In the genomic region with DNA sequence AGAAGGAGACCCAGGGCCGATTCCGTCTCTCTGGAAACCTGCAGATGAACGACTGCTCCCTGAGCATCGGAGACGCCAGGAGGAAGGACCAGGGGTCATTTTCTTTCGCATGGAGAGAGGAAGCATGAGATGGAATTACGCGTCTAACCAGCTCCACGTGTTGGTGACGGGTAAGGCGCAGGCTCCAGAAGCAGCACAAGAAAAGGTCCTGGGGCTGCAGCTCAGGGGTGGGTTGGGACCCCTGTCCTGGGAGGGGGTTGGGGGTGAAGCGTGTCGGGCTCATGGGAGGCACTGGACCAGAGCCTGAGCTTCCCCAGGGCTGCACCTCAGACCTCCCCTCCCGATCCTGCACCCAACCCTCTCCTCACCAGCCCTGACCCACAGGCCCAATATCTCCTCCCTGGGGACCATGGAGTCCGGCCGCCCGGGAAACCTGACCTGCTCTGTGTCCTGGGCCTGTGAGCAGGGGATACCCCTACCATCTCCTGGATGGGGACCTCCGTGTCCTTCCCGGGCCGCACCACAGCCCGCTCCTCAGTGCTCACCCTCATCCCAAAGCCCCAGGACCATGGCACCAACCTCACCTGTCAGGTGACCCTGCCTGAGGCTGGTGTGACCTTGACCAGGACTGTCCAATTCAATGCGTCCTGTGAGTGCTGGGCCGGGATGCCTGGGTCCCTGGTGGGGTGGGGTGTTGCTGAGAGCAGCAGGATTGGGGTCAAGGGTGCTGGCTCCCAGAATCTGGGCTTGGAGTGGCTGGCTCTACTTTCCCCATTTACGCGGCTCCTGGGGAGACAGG, we compare ENCODE assay signal across 35 cellular contexts. TPM values are rescaled to one million over a fixed set of nuclear protein-coding genes. Genes with fewer than 3 reads are reported as not detected.
"Had no signal": no experiment of that assay in that cellular context is flagged by ENCODE, and none has a peak within 500 bp of the region (broad histone marks: within the 10 kb centered on the region; RNA-seq: fewer than 3 reads in every experiment).

No MANE protein-coding gene starts in this region.

- ATAC-seq: activated T-cell treated with anti-CD3 and anti-CD28 coated beads, Interleukin-2, amount 50 U/mL, for 4 hours; activated T-helper 17 cell treated with anti-CD3 and anti-CD28 coated beads, Interleukin-2, amount 50 U/mL, for 72 hours; effector memory CD8-positive, alpha-beta T cell; foreskin keratinocyte; gastrocnemius medialis; T-helper 17 cell; WTC11 had no signal

- DNase-seq: activated CD4-positive, alpha-beta memory T cell treated with anti-CD3 and anti-CD28 coated beads, Interleukin-2, amount 10 ng/mL, durations not matched to agents 7 days and 5 days; activated CD4-positive, alpha-beta T cell treated with anti-CD3 and anti-CD28 coated beads for 1 hour; activated CD4-positive, alpha-beta T cell treated with anti-CD3 and anti-CD28 coated beads for 4 hours; activated CD4-positive, alpha-beta T cell treated with anti-CD3 and anti-CD28 coated beads, Interleukin-2, amount 10 ng/mL, durations not matched to agents 7 days and 5 days; activated CD4-positive, alpha-beta T cell treated with anti-CD3 and anti-CD28 coated beads, Interleukin-2, amount 50 U/mL, for 4 hours; activated effector memory CD4-positive, alpha-beta T cell treated with Interleukin-2 at 50 U/mL for 16 hours; activated gamma-delta T cell treated with Interleukin-2 at 50 U/mL for 16 hours; activated naive CD4-positive, alpha-beta T cell treated with anti-CD3 and anti-CD28 coated beads, Interleukin-2, amount 50 U/mL, for 16 hours; activated naive CD4-positive, alpha-beta T cell treated with Interleukin-2 at 50 U/mL for 16 hours; activated T-cell treated with anti-CD3 and anti-CD28 coated beads, Interleukin-2, amount 50 U/mL, for 4 hours; amniotic stem cell; anterior cingulate cortex; brain microvascular endothelial cell; cortex of kidney; dermis blood vessel endothelial cell; effector CD4-positive, alpha-beta T cell; effector memory CD8-positive, alpha-beta T cell; erythroblast; foreskin keratinocyte; gastrocnemius medialis; glutamatergic neuron; heart left ventricle; T-helper 1 cell; T-helper 17 cell; T1000 had no signal

- H3K4me3 ChIP-seq: esophagus muscularis mucosa, gastrocnemius medialis, heart left ventricle had no signal

- H3K4me1 Mint-ChIP-seq: activated T-helper 17 cell treated with anti-CD3 and anti-CD28 coated beads, Interleukin-2, amount 50 U/mL, for 72 hours had no signal

- H3K27me3 ChIP-seq: brain microvascular endothelial cell, foreskin keratinocyte, gastrocnemius medialis had no signal

- H3K4me3 Mint-ChIP-seq: activated CD4-positive, alpha-beta memory T cell treated with anti-CD3 and anti-CD28 coated beads, Interleukin-2, amount 10 ng/mL, durations not matched to agents 7 days and 5 days; activated CD4-positive, alpha-beta T cell treated with anti-CD3 and anti-CD28 coated beads, Interleukin-2, amount 10 ng/mL, durations not matched to agents 7 days and 5 days; activated naive CD8-positive, alpha-beta T cell; activated T-cell treated with anti-CD3 and anti-CD28 coated beads, Interleukin-2, amount 50 U/mL, for 4 hours; activated T-helper 17 cell treated with anti-CD3 and anti-CD28 coated beads, Interleukin-2, amount 50 U/mL, for 72 hours; central memory CD8-positive, alpha-beta T cell; effector memory CD8-positive, alpha-beta T cell; T-helper 17 cell; T-helper 2 cell treated with Interferon-gamma antibody and Interleukin-4, amounts not matched to agents 5 μg/mL and 100 μg/mL, for 36 hours; WTC11 had no signal

- H3K9me3 Mint-ChIP-seq: activated CD4-positive, alpha-beta memory T cell treated with anti-CD3 and anti-CD28 coated beads, Interleukin-2, amount 10 ng/mL, durations not matched to agents 7 days and 5 days; activated CD4-positive, alpha-beta T cell treated with anti-CD3 and anti-CD28 coated beads, Interleukin-2, amount 10 ng/mL, durations not matched to agents 7 days and 5 days; activated T-cell treated with anti-CD3 and anti-CD28 coated beads, Interleukin-2, amount 50 U/mL, for 4 hours; activated T-helper 17 cell treated with anti-CD3 and anti-CD28 coated beads, Interleukin-2, amount 50 U/mL, for 72 hours; central memory CD8-positive, alpha-beta T cell; effector memory CD8-positive, alpha-beta T cell; T-helper 2 cell treated with Interferon-gamma antibody and Interleukin-4, amounts not matched to agents 5 μg/mL and 100 μg/mL, for 36 hours; WTC11 had no signal

- H3K36me3 ChIP-seq: brain microvascular endothelial cell, esophagus muscularis mucosa, gastrocnemius medialis, heart left ventricle had no signal

- H3K4me1 ChIP-seq: esophagus muscularis mucosa, foreskin keratinocyte, gastrocnemius medialis, heart left ventricle had no signal

- H3K27ac ChIP-seq: brain microvascular endothelial cell, esophagus muscularis mucosa, foreskin keratinocyte, gastrocnemius medialis, heart left ventricle, VCaP had no signal

- H3K27ac Mint-ChIP-seq: activated CD4-positive, alpha-beta memory T cell treated with anti-CD3 and anti-CD28 coated beads, Interleukin-2, amount 10 ng/mL, durations not matched to agents 7 days and 5 days; activated naive CD8-positive, alpha-beta T cell; activated T-helper 17 cell treated with anti-CD3 and anti-CD28 coated beads, Interleukin-2, amount 50 U/mL, for 72 hours; T-helper 17 cell; T-helper 2 cell treated with Interferon-gamma antibody and Interleukin-4, amounts not matched to agents 5 μg/mL and 100 μg/mL, for 36 hours; WTC11 had no signal

- FAIRE-seq: astrocyte, bronchial epithelial cell, colon had no signal

- H3K36me3 Mint-ChIP-seq: activated naive CD8-positive, alpha-beta T cell; WTC11 had no signal

- H3K9me3 ChIP-seq: esophagus muscularis mucosa, gastrocnemius medialis, heart left ventricle had no signal

RNA-seq across cellular contexts. Expression of a gene that starts 39.6 kb away (rescaled TPM):
- total RNA-seq: astrocyte, bronchial epithelial cell, dermis blood vessel endothelial cell, foreskin keratinocyte had no signal
- polyA plus RNA-seq: foreskin keratinocyte had no signal

RNA-seq across cellular contexts. Expression of a gene that starts 43.2 kb away (rescaled TPM):
- total RNA-seq: activated CD4-positive, alpha-beta memory T cell treated with anti-CD3 and anti-CD28 coated beads, Interleukin-2, amount 10 ng/mL, durations not matched to agents 7 days and 5 days; activated CD4-positive, alpha-beta T cell treated with anti-CD3 and anti-CD28 coated beads, Interleukin-2, amount 10 ng/mL, durations not matched to agents 7 days and 5 days; activated T-helper 17 cell treated with anti-CD3 and anti-CD28 coated beads, Interleukin-2, amount 50 U/mL, for 72 hours; astrocyte; bronchial epithelial cell; dermis blood vessel endothelial cell; foreskin keratinocyte; WTC11 had no signal
- polyA plus RNA-seq: foreskin keratinocyte had no signal
